Comparison of ENCODE assay signal across 1 cellular context in the genomic region with DNA sequence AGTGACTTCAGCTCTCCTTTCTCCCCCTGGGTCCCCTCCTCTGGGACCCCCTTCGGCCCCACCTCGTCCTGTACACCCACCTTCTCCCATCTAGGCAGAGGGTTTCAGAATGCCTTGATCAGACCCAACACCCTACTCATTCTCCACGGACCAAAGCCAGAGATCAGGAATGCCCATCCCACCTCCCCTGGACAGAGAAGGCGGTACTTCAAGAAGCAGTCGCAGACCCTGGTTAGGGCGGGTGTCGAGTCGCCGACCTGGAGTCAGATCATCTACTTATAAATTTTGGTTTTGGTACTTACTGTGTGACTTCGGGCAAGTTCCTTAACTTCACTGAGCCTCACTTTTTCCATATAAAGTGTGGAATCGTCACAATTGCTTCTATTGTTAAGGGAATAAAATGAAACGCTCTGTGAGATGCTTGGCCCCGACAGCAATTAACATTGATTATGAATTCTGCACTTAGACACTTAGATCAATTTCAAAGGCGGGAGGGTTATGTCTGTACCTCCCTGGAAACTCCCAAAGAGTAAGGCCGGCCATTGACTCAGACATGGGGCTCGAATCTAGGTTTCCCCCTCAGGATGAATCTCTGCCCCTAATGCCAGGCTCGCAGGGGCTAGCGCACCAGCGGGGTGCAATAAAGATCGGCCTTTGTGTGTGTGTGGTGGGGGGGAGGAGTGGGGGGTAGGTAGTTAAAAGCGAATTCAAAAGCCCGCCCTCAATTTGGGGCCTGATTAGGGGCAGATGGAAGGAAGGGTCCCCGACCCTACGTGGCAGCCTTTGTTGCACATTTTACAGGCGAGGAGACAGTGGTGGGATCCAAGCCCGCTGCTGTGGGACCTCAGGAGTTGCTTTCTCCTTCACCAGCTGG.
TF ChIP-seq lines count a peak whose summit lies in the region.

No MANE protein-coding gene starts in this region.

TF ChIP-seq in SK-N-SH treated with all-trans-retinoic acid at 6 μM for 48 hours, 23 proteins besides CTCF, POLR2A, EP300 and RAD21 (continued from another document):
- TF ChIP-seq, protein P1, sequence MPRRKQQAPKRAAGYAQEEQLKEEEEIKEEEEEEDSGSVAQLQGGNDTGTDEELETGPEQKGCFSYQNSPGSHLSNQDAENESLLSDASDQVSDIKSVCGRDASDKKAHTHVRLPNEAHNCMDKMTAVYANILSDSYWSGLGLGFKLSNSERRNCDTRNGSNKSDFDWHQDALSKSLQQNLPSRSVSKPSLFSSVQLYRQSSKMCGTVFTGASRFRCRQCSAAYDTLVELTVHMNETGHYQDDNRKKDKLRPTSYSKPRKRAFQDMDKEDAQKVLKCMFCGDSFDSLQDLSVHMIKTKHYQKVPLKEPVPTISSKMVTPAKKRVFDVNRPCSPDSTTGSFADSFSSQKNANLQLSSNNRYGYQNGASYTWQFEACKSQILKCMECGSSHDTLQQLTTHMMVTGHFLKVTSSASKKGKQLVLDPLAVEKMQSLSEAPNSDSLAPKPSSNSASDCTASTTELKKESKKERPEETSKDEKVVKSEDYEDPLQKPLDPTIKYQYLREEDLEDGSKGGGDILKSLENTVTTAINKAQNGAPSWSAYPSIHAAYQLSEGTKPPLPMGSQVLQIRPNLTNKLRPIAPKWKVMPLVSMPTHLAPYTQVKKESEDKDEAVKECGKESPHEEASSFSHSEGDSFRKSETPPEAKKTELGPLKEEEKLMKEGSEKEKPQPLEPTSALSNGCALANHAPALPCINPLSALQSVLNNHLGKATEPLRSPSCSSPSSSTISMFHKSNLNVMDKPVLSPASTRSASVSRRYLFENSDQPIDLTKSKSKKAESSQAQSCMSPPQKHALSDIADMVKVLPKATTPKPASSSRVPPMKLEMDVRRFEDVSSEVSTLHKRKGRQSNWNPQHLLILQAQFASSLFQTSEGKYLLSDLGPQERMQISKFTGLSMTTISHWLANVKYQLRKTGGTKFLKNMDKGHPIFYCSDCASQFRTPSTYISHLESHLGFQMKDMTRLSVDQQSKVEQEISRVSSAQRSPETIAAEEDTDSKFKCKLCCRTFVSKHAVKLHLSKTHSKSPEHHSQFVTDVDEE (CRISPR knock-in tag; IDR thresholded peaks at IDR 0.05) = no peak
- TF ChIP-seq TOX (CRISPR knock-in tag; IDR thresholded peaks at IDR 0.05; ENCODE audit: borderline replicate concordance) (no peak), CSDC2 (CRISPR knock-in tag; IDR thresholded peaks at IDR 0.05) (no peak), RARB (CRISPR knock-in tag; IDR thresholded peaks at IDR 0.05) (no peak), GLIS3 (CRISPR knock-in tag; IDR thresholded peaks at IDR 0.05) (no peak), ZNF70 (CRISPR knock-in tag; IDR thresholded peaks at IDR 0.05) (no peak), OSR1 (CRISPR knock-in tag; IDR thresholded peaks at IDR 0.05) (no peak)
- TF ChIP-seq, protein P2, sequence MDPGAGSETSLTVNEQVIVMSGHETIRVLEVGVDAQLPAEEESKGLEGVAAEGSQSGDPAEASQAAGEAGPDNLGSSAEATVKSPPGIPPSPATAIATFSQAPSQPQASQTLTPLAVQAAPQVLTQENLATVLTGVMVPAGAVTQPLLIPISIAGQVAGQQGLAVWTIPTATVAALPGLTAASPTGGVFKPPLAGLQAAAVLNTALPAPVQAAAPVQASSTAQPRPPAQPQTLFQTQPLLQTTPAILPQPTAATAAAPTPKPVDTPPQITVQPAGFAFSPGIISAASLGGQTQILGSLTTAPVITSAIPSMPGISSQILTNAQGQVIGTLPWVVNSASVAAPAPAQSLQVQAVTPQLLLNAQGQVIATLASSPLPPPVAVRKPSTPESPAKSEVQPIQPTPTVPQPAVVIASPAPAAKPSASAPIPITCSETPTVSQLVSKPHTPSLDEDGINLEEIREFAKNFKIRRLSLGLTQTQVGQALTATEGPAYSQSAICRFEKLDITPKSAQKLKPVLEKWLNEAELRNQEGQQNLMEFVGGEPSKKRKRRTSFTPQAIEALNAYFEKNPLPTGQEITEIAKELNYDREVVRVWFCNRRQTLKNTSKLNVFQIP (CRISPR knock-in tag; IDR thresholded peaks at IDR 0.05; ENCODE audit: borderline replicate concordance, low read depth) = no peak
